8 cellular contexts compared by ENCODE assay signal in genomic region chr11:64894070-64894811, GRCh38. TPM values are rescaled to one million over a fixed set of nuclear protein-coding genes. Genes with fewer than 3 reads are reported as not detected.
DNase-seq lines count a peak whose midpoint lies in the region; ATAC-seq and TF ChIP-seq lines count a peak whose summit lies in the region.

No MANE protein-coding gene starts in this region.

- DNase-seq in AG04449 (ENCODE audit: low read depth, low spot score) (no peak), LNCaP clone FGC (ENCODE audit: low read depth) (no peak), SK-N-SH (peak; percentile 97), heart left ventricle (peak; percentile 85 to 96 (median 87))
- peak; percentile 92 for DNase-seq in activated naive CD4-positive, alpha-beta T cell treated with Interleukin-2 at 50 U/mL for 16 hours

- no peaks in the 10 kb centered on the region for H3K79me2 ChIP-seq in SK-N-SH (ENCODE audit: insufficient read depth)

- H3K9me2 ChIP-seq in SK-N-SH, result no peaks in the 10 kb centered on the region

- CTCF ChIA-PET in AG04449 (lab: Yijun Ruan, JAX), result interaction anchor here (0.6 to 28.0 kb wide), 25 partner anchors 7 to 132 kb away, joined by 3 to 1375 read pairs (median 5); partner anchors contain the start of genes ARL2, ATG2A, CDC42BPG and EHD1
- CTCF ChIA-PET in SK-N-SH (lab: Yijun Ruan, JAX), result interaction anchor here (0.6 to 26.7 kb wide), 36 partner anchors 9 to 218 kb away, joined by 3 to 530 read pairs (median 4); partner anchors contain the start of genes BATF2, CDC42BPG, EHD1 and MEN1

- no peak for TF ChIP-seq POLR2A in heart left ventricle (IDR thresholded peaks at IDR 0.05)

- intact Hi-C loops in heart left ventricle (cut with DNase I), result loop anchor here (1.0 to 5.0 kb wide), 4 partner anchors 47 to 107 kb away; no protein-coding TSS in a partner anchor

- H3K27ac ChIP-seq in SK-N-SH (ENCODE audit: low read depth in 2 of 2, low read length in 1 of 2), result no peak overlapping the region
- peak overlapping the region in 6 of 12 donors; percentile 7 to 74 (median 48) for H3K27ac ChIP-seq in heart left ventricle
- peak overlapping the region; percentile 37 for H3K27ac ChIP-seq in rectal smooth muscle tissue (ENCODE audit: low read depth, low read length)

- no peak overlapping the region for H3K9ac ChIP-seq in SK-N-SH
- H3K9ac ChIP-seq in rectal smooth muscle tissue (ENCODE audit: low read length), result peak overlapping the region; percentile 32

- no peak overlapping the region for H2AFZ ChIP-seq in SK-N-SH (ENCODE audit: low read depth)

- H3K4me2 ChIP-seq in SK-N-SH, result no peak overlapping the region

- ATAC-seq in GM18909 (IDR thresholded peaks at IDR 0.05; ENCODE audit: poor library complexity, unreplicated experiment) (peak; percentile 69), heart left ventricle (peak; percentile 46 to 84 (median 80)), GM21367 (IDR thresholded peaks at IDR 0.05; ENCODE audit: unreplicated experiment) (no peak)

- H3K4me1 ChIP-seq in SK-N-SH (ENCODE audit: control insufficient read depth in 1 of 2, insufficient read depth in 2 of 2, low read depth in 1 of 2, low read length in 1 of 2), result peaks cover 0 to 3% of the 10 kb centered on the region in 2 experiments; a peak in 1 of 4 replicates
- peaks cover 0 to 47% (median 13%) of the 10 kb centered on the region in 12 donors for H3K4me1 ChIP-seq in heart left ventricle
- no peaks in the 10 kb centered on the region for H3K4me1 ChIP-seq in rectal smooth muscle tissue (ENCODE audit: control insufficient read depth, insufficient read depth, low read length)

- TF ChIP-seq RAD21 in SK-N-SH (IDR thresholded peaks at IDR 0.05; ENCODE audit: low read length), result peak; percentile 75

- H3F3A ChIP-seq in SK-N-SH (replicated peaks; ENCODE audit: insufficient read depth), result no peaks in the 10 kb centered on the region

- H3K27me3 ChIP-seq in SK-N-SH (ENCODE audit: insufficient read depth) (no peaks in the 10 kb centered on the region), heart left ventricle (no peaks in the 10 kb centered on the region), rectal smooth muscle tissue (ENCODE audit: control insufficient read depth, insufficient read depth, low read length) (no peaks in the 10 kb centered on the region)

- POLR2A ChIA-PET in AG04449 (lab: Yijun Ruan, JAX), result no interaction called here
- POLR2A ChIA-PET in SK-N-SH (lab: Yijun Ruan, JAX), result no interaction called here

- TF ChIP-seq CTCF in AG04449 (IDR thresholded peaks at IDR 0.05; ENCODE audit: insufficient read depth, low read length, missing control alignments), result peak; percentile 96
- TF ChIP-seq CTCF in LNCaP clone FGC (IDR thresholded peaks at IDR 0.05; ENCODE audit: control insufficient read depth, extremely low read depth, insufficient read depth), result peak; percentile 93
- peak; percentile 88 for TF ChIP-seq CTCF in SK-N-SH (IDR thresholded peaks at IDR 0.05)
- peak; percentile 86 to 95 (median 90) for TF ChIP-seq CTCF in heart left ventricle (IDR thresholded peaks at IDR 0.05)

- H4K20me1 ChIP-seq in SK-N-SH (ENCODE audit: insufficient read depth), result no peaks in the 10 kb centered on the region

- H3K9me3 ChIP-seq in SK-N-SH, result no peaks in the 10 kb centered on the region
- H3K9me3 ChIP-seq in heart left ventricle, result no peaks in the 10 kb centered on the region

- no peak overlapping the region for H3K4me3 ChIP-seq in AG04449 (ENCODE audit: low read depth, low read length)
- H3K4me3 ChIP-seq in LNCaP clone FGC (ENCODE audit: low read depth, low read length), result no peak overlapping the region
- no peak overlapping the region for H3K4me3 ChIP-seq in SK-N-SH (ENCODE audit: low read depth in 2 of 2, low read length in 1 of 2)
- no peak overlapping the region for H3K4me3 ChIP-seq in heart left ventricle
- H3K4me3 ChIP-seq in rectal smooth muscle tissue (ENCODE audit: low read length), result peak overlapping the region; percentile 36

- H3K36me3 ChIP-seq in SK-N-SH (replicated peaks in 1 of 2; ENCODE audit: control insufficient read depth in 1 of 2, insufficient read depth in 2 of 2, low read length in 1 of 2), result peaks cover 0 to 14% of the 10 kb centered on the region in 2 experiments
- peaks cover 0 to 45% (median 36%) of the 10 kb centered on the region in 9 donors for H3K36me3 ChIP-seq in heart left ventricle
- peaks cover 17% of the 10 kb centered on the region for H3K36me3 ChIP-seq in rectal smooth muscle tissue (ENCODE audit: control insufficient read depth, insufficient read depth, low read length)

- TF ChIP-seq EP300 in SK-N-SH (IDR thresholded peaks at IDR 0.05; ENCODE audit: borderline replicate concordance in 1 of 2, low read depth in 1 of 2, low read length in 1 of 2), result no peak

- whole genome bisulfite sequencing in SK-N-SH (ENCODE audit: low lambda C conversion rate), result 30% methylated on average over 12 of the region's 14 CpGs
- 21 to 36% (median 33%) methylated on average over 10 to 14 of the region's 14 CpGs for WGBS in heart left ventricle, 4 donors

TF ChIP-seq in SK-N-SH, 30 proteins besides CTCF, POLR2A, EP300 and RAD21:
- TF ChIP-seq NFIC (IDR thresholded peaks at IDR 0.05; ENCODE audit: borderline replicate concordance) (no peak), SMC3 (IDR thresholded peaks at IDR 0.05; ENCODE audit: low read depth, low read length) (peak; percentile 96)

RNA-seq across cellular contexts. Expression of gene EHD1, which starts 15.8 kb away (rescaled TPM):
- polyA plus RNA-seq in SK-N-SH (2012; rRNA removed), result 57.6 and 93.3 TPM in 2 replicates
- 34.4 and 51.6 TPM in 2 replicates for polyA plus RNA-seq in SK-N-SH (2012; cell fraction: cytosol; rRNA removed)
- 104 and 118 TPM in 2 replicates for polyA plus RNA-seq in SK-N-SH (2012; cell fraction: nucleus; rRNA removed)
- 100 to 1,000 TPM in 1 of 9 donors, 10 to 100 TPM in 8; 38.2 to 102 (median 58.2) TPM for total RNA-seq in heart left ventricle
- 10 to 100 TPM; 27.9 to 50.4 TPM for polyA plus RNA-seq in heart left ventricle

RNA-seq across cellular contexts. Expression of gene ATG2A, which starts 22.8 kb away (rescaled TPM):
- polyA plus RNA-seq in SK-N-SH (2012; rRNA removed) (6.2 and 7.1 TPM in 2 replicates), heart left ventricle (10 to 100 TPM; 12.8 to 16.1 TPM)
- 1.7 and 3.1 TPM in 2 replicates for polyA plus RNA-seq in SK-N-SH (2012; cell fraction: cytosol; rRNA removed)
- 21.7 and 27.5 TPM in 2 replicates for polyA plus RNA-seq in SK-N-SH (2012; cell fraction: nucleus; rRNA removed)
- 10 to 100 TPM; 11.4 to 38.5 (median 18.4) TPM for total RNA-seq in heart left ventricle

RNA-seq across cellular contexts. Expression of gene PPP2R5B, which starts 30.2 kb away (rescaled TPM):
- polyA plus RNA-seq in SK-N-SH (2012; rRNA removed) (15.1 and 16.7 TPM in 2 replicates), heart left ventricle (10 to 100 TPM; 27.1 to 34.3 TPM)
- polyA plus RNA-seq in SK-N-SH (2012; cell fraction: cytosol; rRNA removed), result 8.2 and 11.7 TPM in 2 replicates
- 40.9 and 48.9 TPM in 2 replicates for polyA plus RNA-seq in SK-N-SH (2012; cell fraction: nucleus; rRNA removed)
- total RNA-seq in heart left ventricle, result 10 to 100 TPM; 17.5 to 32.5 (median 22.3) TPM

RNA-seq across cellular contexts. Expression of gene GPHA2, which starts 41.5 kb away (rescaled TPM):
- polyA plus RNA-seq in SK-N-SH (2012; rRNA removed) (not detected in 2 replicates), heart left ventricle (not detected)
- polyA plus RNA-seq in SK-N-SH (2012; cell fraction: cytosol; rRNA removed), result not detected in 2 replicates
- not detected in 2 replicates for polyA plus RNA-seq in SK-N-SH (2012; cell fraction: nucleus; rRNA removed)
- total RNA-seq in heart left ventricle, result under 1 TPM in 1 of 9 donors, not detected in 8; 0.48 TPM

RNA-seq across cellular contexts. Expression of gene CDC42BPG, which starts 49.8 kb away (rescaled TPM):
- polyA plus RNA-seq in SK-N-SH (2012; rRNA removed) (0.33 and 0.42 TPM in 2 replicates), heart left ventricle (under 1 TPM; 0.12 to 0.15 TPM)
- polyA plus RNA-seq in SK-N-SH (2012; cell fraction: cytosol; rRNA removed), result 0.15 and 0.25 TPM in 2 replicates
- polyA plus RNA-seq in SK-N-SH (2012; cell fraction: nucleus; rRNA removed), result 1.00 and 1.3 TPM in 2 replicates
- total RNA-seq in heart left ventricle, result under 1 TPM in 8 of 9 donors, not detected in 1; 0.12 to 0.50 (median 0.26) TPM

Comparison
In these comparisons a context has a peak if more than half of its experiments do, and no peak if none do; other contexts are left out.
1. DNase-seq: peak in SK-N-SH (single experiment), activated naive CD4-positive, alpha-beta T cell treated with Interleukin-2 at 50 U/mL for 16 hours (single experiment) and heart left ventricle (5 of 5); none in AG04449 (single experiment) and LNCaP clone FGC (single experiment).
2. Peak in every context shown above with its lines, with median percentiles within 50 percentile points of each other: CTCF ChIP-seq.